Comparison of ENCODE assay signal across 8 cellular contexts in the genomic region with DNA sequence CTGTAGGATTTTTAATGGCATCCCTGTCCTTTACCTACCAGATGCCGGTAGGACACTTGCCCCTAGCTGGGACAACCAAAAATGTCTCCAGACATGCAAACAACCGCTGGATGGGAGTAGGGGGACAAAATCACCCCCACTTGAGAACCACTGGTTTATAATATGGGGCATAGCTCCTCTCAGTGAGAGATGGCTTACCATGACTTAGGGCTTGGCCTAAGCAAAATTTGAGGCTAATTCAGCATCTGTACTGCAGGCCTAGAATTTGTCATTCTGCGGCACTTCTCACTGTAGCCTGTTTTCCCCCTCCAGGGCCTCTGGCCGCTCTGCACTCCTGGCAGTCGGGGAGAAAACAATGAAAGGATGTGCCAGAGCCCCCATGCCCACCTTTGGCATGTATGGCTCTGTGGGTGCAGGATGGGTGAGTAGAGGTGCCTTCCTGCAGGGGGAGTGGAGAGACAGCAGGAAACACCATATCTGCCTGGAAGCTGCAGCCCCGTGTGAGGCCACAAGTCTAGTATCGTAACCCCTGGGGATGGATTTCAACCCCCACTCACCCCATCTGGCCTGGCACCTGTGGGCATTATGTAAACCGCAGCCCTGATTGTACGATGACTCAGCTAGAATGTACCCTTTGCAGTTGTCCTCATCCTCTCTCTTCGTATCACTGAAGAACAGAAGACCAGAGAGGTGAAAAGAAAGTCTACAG.
A peak's percentile ranks its signal among the peaks of the same experiment; 100 is the strongest.
DNase-seq lines count a peak whose midpoint lies in the region; ATAC-seq, FAIRE-seq and TF ChIP-seq lines count a peak whose summit lies in the region.

No MANE protein-coding gene starts in this region.

- ATAC-seq in GM18517 (IDR thresholded peaks at IDR 0.05; ENCODE audit: unreplicated experiment) (peak; percentile 72), HCT116 (peak; percentile 74)

- TF ChIP-seq CTCF in HCT116 (IDR thresholded peaks at IDR 0.05 in 2 of 3, conservative IDR thresholded peaks at IDR 0.05 in 1 of 3; ENCODE audit: borderline replicate concordance in 1 of 3, insufficient read depth in 1 of 3, low read depth in 2 of 3, low read length in 2 of 3) (peak in 2 of 3 experiments; percentile 77 to 86; a peak in 5 of 6 replicates), keratinocyte (optimal IDR thresholded peaks at IDR 0.05 in 1 of 3, IDR thresholded peaks at IDR 0.05 in 1 of 3, conservative IDR thresholded peaks at IDR 0.05 in 1 of 3; ENCODE audit: extremely low read depth in 1 of 3, insufficient read depth in 2 of 3, low read length in 3 of 3) (peak; percentile 30 to 68 (median 50)), thyroid gland (IDR thresholded peaks at IDR 0.05) (no peak)

- H3K27me3 ChIP-seq in HCT116 (ENCODE audit: insufficient read depth, low read length), result no peaks in the 10 kb centered on the region
- H3K27me3 ChIP-seq in keratinocyte (ENCODE audit: control insufficient read depth, extremely low read depth, insufficient read depth, low read length), result no peaks in the 10 kb centered on the region
- H3K27me3 ChIP-seq in thyroid gland, result no peaks in the 10 kb centered on the region

- H3K9me3 ChIP-seq in HCT116 (ENCODE audit: control insufficient read depth in 1 of 2, insufficient read depth in 1 of 2, low read depth in 1 of 2, low read length in 2 of 2) (no peaks in the 10 kb centered on the region), keratinocyte (ENCODE audit: control insufficient read depth, low read depth, low read length) (no peaks in the 10 kb centered on the region), thyroid gland (no peaks in the 10 kb centered on the region)

- H4K20me1 ChIP-seq in HCT116 (ENCODE audit: insufficient read depth) (no peaks in the 10 kb centered on the region), keratinocyte (ENCODE audit: control insufficient read depth, extremely low read depth, insufficient read depth, low read length) (no peaks in the 10 kb centered on the region)

- peak overlapping the region; percentile 5 for H2AFZ ChIP-seq in HCT116 (ENCODE audit: low read depth, low read length, poor library complexity, severe bottlenecking)
- H2AFZ ChIP-seq in keratinocyte (ENCODE audit: control insufficient read depth, low read length), result no peak overlapping the region

- H3K9me1 ChIP-seq in keratinocyte (ENCODE audit: control insufficient read depth, extremely low read depth, insufficient read depth, low read length), result no peaks in the 10 kb centered on the region

- H3K9ac ChIP-seq in HCT116 (ENCODE audit: low read length), result peak overlapping the region; percentile 35
- no peak overlapping the region for H3K9ac ChIP-seq in keratinocyte (ENCODE audit: control insufficient read depth, extremely low read depth, insufficient read depth, low read length)

- H3K4me1 ChIP-seq in HCT116 (ENCODE audit: control insufficient read depth in 1 of 2, insufficient read depth in 2 of 2, low read length in 2 of 2) (peaks cover 87 to 95% of the 10 kb centered on the region in 2 experiments), keratinocyte (ENCODE audit: control insufficient read depth, extremely low read depth, insufficient read depth, low read length) (peaks cover 61% of the 10 kb centered on the region), thyroid gland (peaks cover 25 to 45% of the 10 kb centered on the region in 2 donors)

- WGBS in thyroid gland, 2 donors, result 86 to 90% methylated on average over 7 to 10 of the region's 10 CpGs

- H3K9me2 ChIP-seq in HCT116 (ENCODE audit: insufficient read depth), result no peaks in the 10 kb centered on the region

- peak overlapping the region; percentile 76 for H3K27ac ChIP-seq in HCT116 (ENCODE audit: low read depth, low read length)
- peak overlapping the region; percentile 36 for H3K27ac ChIP-seq in keratinocyte (ENCODE audit: control insufficient read depth, insufficient read depth, low read length)
- H3K27ac ChIP-seq in thyroid gland, result no peak overlapping the region

- DNase-seq in HCT116 (ENCODE audit: low read depth, low spot score) (peak; percentile 83), NCI-H2171 treated with DMSO at 0.1 percent for 48 hours (lab: John Stamatoyannopoulos, UW) (peak; percentile 90), keratinocyte (ENCODE audit: low read depth, low spot score) (no peak), NCI-H2227 treated with DMSO at 0.1 percent for 48 hours (lab: John Stamatoyannopoulos, UW) (no peak), SIG-M5 (lab: John Stamatoyannopoulos, UW) (no peak), thyroid gland (no peak)
- DNase-seq in activated T-cell treated with anti-CD3 and anti-CD28 coated beads, Interleukin-2, amount 50 U/mL, for 48 hours, result no peak

- peak; percentile 76 for TF ChIP-seq RAD21 in HCT116 (IDR thresholded peaks at IDR 0.05; ENCODE audit: low read depth)

- dilution Hi-C loops in keratinocyte (cut with MboI; ENCODE audit: extremely low pct_ligation_motif_present, low sequenced_read_pairs), result no loop called here

- CTCF ChIA-PET in HCT116 (lab: Charles Lee), result interaction anchor here (0.7 to 1.4 kb wide), 5 partner anchors 15 to 268 kb away, joined by 3 to 8 read pairs (median 5); partner anchors contain the start of gene SOX9

- POLR2A ChIA-PET in HCT116 (lab: Charles Lee), result interaction anchor here (1.0 to 1.7 kb wide), 3 partner anchors 17 to 268 kb away, joined by 3 to 7 read pairs (median 3); partner anchors contain the start of gene SOX9

- peak; percentile 43 for FAIRE-seq in keratinocyte (lab: Jason Lieb, UNC)

- H3K36me3 ChIP-seq in HCT116 (ENCODE audit: control insufficient read depth in 1 of 2, insufficient read depth in 2 of 2, low read length in 2 of 2), result no peaks in the 10 kb centered on the region
- H3K36me3 ChIP-seq in keratinocyte (ENCODE audit: control insufficient read depth in 2 of 2, extremely low read depth in 1 of 2, insufficient read depth in 2 of 2, low read length in 2 of 2), result no peaks in the 10 kb centered on the region
- no peaks in the 10 kb centered on the region for H3K36me3 ChIP-seq in thyroid gland

- RAD21 ChIA-PET in HCT116 (lab: Charles Lee; ENCODE audit: low non-redundant PET in 1 of 2, low total read pairs in 2 of 2, uncharacterized antibody in 2 of 2, unreplicated experiment in 2 of 2), result interaction anchor here in 1 of 2 experiments (0.7 to 1.3 kb wide), 2 partner anchors 122 to 268 kb away, joined by 3 to 5 read pairs; partner anchors contain the start of gene SOX9

- H3K4me3 ChIP-seq in HCT116 (replicated peaks in 1 of 2; ENCODE audit: low read depth in 1 of 2, low read length in 2 of 2) (peak overlapping the region in 1 of 2 experiments; percentile 19; a peak in 1 of 4 replicates), keratinocyte (ENCODE audit: control insufficient read depth in 2 of 3, extremely low read depth in 1 of 3, insufficient read depth in 2 of 3, low read depth in 1 of 3, low read length in 3 of 3) (no peak overlapping the region), thyroid gland (replicated peaks in 1 of 3) (no peak overlapping the region)

- H3K4me2 ChIP-seq in HCT116 (ENCODE audit: low read length) (peak overlapping the region; percentile 70), keratinocyte (ENCODE audit: control insufficient read depth, extremely low read depth, insufficient read depth, low read depth, low read length) (peak overlapping the region; percentile 12)

- TF ChIP-seq POLR2A in HCT116 (IDR thresholded peaks at IDR 0.05; ENCODE audit: borderline replicate concordance, extremely low read depth, insufficient read depth, insufficient read length) (no peak), thyroid gland (IDR thresholded peaks at IDR 0.05) (no peak)

- BruUV-seq in HCT116 (replicated peaks; lab: Mats Ljungman, UMichigan), result no TSS peak

- H3K79me2 ChIP-seq in HCT116 (ENCODE audit: insufficient read depth, low read length) (no peaks in the 10 kb centered on the region), keratinocyte (ENCODE audit: control insufficient read depth, insufficient read depth, low read length) (no peaks in the 10 kb centered on the region)

- intact Hi-C loops in HCT116 (cut with micrococcal nuclease) (loop anchor here (5.0 kb wide), 1 partner anchor 262 kb away; no protein-coding TSS in a partner anchor), thyroid gland (cut with DNase I) (no loop called here)

TF ChIP-seq in HCT116, 20 proteins besides CTCF, POLR2A, EP300 and RAD21 (continues in another document):
- TF ChIP-seq, protein P1, sequence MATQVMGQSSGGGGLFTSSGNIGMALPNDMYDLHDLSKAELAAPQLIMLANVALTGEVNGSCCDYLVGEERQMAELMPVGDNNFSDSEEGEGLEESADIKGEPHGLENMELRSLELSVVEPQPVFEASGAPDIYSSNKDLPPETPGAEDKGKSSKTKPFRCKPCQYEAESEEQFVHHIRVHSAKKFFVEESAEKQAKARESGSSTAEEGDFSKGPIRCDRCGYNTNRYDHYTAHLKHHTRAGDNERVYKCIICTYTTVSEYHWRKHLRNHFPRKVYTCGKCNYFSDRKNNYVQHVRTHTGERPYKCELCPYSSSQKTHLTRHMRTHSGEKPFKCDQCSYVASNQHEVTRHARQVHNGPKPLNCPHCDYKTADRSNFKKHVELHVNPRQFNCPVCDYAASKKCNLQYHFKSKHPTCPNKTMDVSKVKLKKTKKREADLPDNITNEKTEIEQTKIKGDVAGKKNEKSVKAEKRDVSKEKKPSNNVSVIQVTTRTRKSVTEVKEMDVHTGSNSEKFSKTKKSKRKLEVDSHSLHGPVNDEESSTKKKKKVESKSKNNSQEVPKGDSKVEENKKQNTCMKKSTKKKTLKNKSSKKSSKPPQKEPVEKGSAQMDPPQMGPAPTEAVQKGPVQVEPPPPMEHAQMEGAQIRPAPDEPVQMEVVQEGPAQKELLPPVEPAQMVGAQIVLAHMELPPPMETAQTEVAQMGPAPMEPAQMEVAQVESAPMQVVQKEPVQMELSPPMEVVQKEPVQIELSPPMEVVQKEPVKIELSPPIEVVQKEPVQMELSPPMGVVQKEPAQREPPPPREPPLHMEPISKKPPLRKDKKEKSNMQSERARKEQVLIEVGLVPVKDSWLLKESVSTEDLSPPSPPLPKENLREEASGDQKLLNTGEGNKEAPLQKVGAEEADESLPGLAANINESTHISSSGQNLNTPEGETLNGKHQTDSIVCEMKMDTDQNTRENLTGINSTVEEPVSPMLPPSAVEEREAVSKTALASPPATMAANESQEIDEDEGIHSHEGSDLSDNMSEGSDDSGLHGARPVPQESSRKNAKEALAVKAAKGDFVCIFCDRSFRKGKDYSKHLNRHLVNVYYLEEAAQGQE (IDR thresholded peaks at IDR 0.05; ENCODE audit: low read depth), result no peak
- TF ChIP-seq ATF3 (IDR thresholded peaks at IDR 0.05), result no peak
- TF ChIP-seq SRF (IDR thresholded peaks at IDR 0.05; ENCODE audit: low read depth), result peak; percentile 69; the same call in 1 of the 2 replicates
- peak; percentile 83; the same call in 1 of the 2 replicates for TF ChIP-seq CBX3 (IDR thresholded peaks at IDR 0.05; ENCODE audit: low read depth)
- no peak for TF ChIP-seq ELF1 (IDR thresholded peaks at IDR 0.05; ENCODE audit: borderline replicate concordance, low read depth)

Comparison
In these comparisons a context has a peak if more than half of its experiments do, and no peak if none do; other contexts are left out.
1. DNase-seq: peak in HCT116 (single experiment) and NCI-H2171 treated with DMSO at 0.1 percent for 48 hours (single experiment); none in keratinocyte (single experiment), NCI-H2227 treated with DMSO at 0.1 percent for 48 hours (single experiment), SIG-M5 (single experiment), activated T-cell treated with anti-CD3 and anti-CD28 coated beads, Interleukin-2, amount 50 U/mL, for 48 hours (0 of 2) and thyroid gland (0 of 2).
2. H3K27ac ChIP-seq: peak in HCT116 (single experiment) and keratinocyte (single experiment); none in thyroid gland (0 of 3).
3. CTCF ChIP-seq: peak in HCT116 (2 of 3) and keratinocyte (3 of 3); none in thyroid gland (0 of 6).